Comparison of ENCODE assay signal across 8 cellular contexts in the genomic region with DNA sequence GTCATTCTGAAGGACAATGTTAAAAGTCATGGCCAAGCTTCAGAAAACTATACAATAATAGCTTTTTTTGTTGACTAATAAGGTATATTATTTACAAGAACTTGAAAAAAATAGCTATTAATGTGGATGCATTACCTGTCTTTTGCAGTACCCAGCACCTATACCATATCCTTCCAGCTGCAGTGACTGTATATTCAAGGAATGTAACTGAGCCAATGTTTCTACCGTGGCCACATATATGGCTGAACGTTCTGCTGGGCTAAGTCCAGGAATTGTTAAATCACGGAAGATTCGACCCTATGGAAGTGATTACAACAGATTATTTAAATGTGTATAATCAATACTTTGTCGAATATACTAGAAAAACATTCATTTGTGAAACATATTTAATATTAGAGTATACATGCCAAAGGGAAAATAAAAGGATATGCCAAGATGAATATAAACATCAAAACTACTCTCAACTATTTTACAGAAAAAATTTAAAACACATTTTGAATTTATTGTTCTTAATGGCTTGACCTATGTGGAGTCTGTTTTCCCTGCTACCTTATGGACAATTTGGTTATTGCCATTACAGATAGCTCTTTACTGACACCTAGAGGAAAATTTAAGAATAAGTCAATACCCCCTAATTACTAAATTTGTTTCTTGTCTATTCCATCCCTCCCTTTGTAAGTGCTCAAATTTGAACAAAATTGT. TPM values are rescaled to one million over a fixed set of nuclear protein-coding genes. Genes with fewer than 3 reads are reported as not detected.
A peak's percentile ranks its signal among the peaks of the same experiment; 100 is the strongest.
DNase-seq lines count a peak whose midpoint lies in the region; ATAC-seq, FAIRE-seq and TF ChIP-seq lines count a peak whose summit lies in the region.

No MANE protein-coding gene starts in this region.

- peak; percentile 85 for ATAC-seq in GM12878
- no peak for ATAC-seq in HG02571 (IDR thresholded peaks at IDR 0.05; ENCODE audit: unreplicated experiment)

- peak; percentile 59 for TF ChIP-seq CTCF in BJ (IDR thresholded peaks at IDR 0.05; ENCODE audit: insufficient read depth, low read depth, low read length)
- TF ChIP-seq CTCF in GM12878 (IDR thresholded peaks at IDR 0.05 in 2 of 3, conservative IDR thresholded peaks at IDR 0.05 in 1 of 3; ENCODE audit: control insufficient read depth in 2 of 3, extremely low read depth in 1 of 3, insufficient read depth in 1 of 3, low read depth in 3 of 3, low read length in 3 of 3) = peak; percentile 53 to 64 (median 55); a peak in 5 of 6 replicates
- TF ChIP-seq CTCF in transverse colon (IDR thresholded peaks at IDR 0.05) = peak; percentile 74 to 89 (median 77)

- H3K4me2 ChIP-seq in GM23248 (ENCODE audit: unreplicated experiment) = no peak overlapping the region
- H3K4me2 ChIP-seq in GM12878 (ENCODE audit: control insufficient read depth, insufficient read depth) = no peak overlapping the region

- H4K20me1 ChIP-seq in GM23248 (ENCODE audit: insufficient read depth) (no peaks in the 10 kb centered on the region), GM12878 (ENCODE audit: control insufficient read depth, insufficient read depth) (no peaks in the 10 kb centered on the region)

- H3K36me3 ChIP-seq in BJ (ENCODE audit: control insufficient read depth, insufficient read depth, low read length) (no peaks in the 10 kb centered on the region), GM23248 (ENCODE audit: low read depth) (peaks cover 8% of the 10 kb centered on the region; the same call in 1 of the 2 replicates), GM12878 (ENCODE audit: control insufficient read depth in 2 of 2, insufficient read depth in 2 of 2, low read length in 1 of 2) (no peaks in the 10 kb centered on the region; a peak in 2 of 4 replicates), transverse colon (peaks cover 0 to 9% (median 4%) of the 10 kb centered on the region in 4 donors)

- H3K4me3 Mint-ChIP-seq in immature natural killer cell = no peak overlapping the region

- peak; percentile 92 for FAIRE-seq in GM12878 (lab: Jason Lieb, UNC)

- BruUV-seq in GM12878 (replicated peaks; lab: Mats Ljungman, UMichigan) = no TSS peak

- POLR2A ChIA-PET in BJ (lab: Charles Lee) (interaction anchor here (0.7 kb wide), 1 partner anchor 11 kb away, joined by 3 read pairs; no protein-coding TSS in a partner anchor), GM12878 (lab: Charles Lee) (interaction anchor here (0.6 to 1.7 kb wide), 2 partner anchors 15 to 106 kb away, joined by 3 to 4 read pairs; no protein-coding TSS in a partner anchor)

- SMC1A ChIA-PET in GM12878 (lab: Charles Lee; ENCODE audit: uncharacterized antibody, unreplicated experiment) = interaction anchor here (1.3 to 9.1 kb wide), 11 partner anchors 11 to 136 kb away, joined by 3 to 100 read pairs (median 5); partner anchors contain the start of gene ACKR4

- no peak for DNase-seq in BJ (ENCODE audit: low read depth)
- peak; percentile 76 for DNase-seq in GM23248
- peak; percentile 4 for DNase-seq in NCI-H345 treated with DMSO at 0.1 percent for 48 hours (lab: John Stamatoyannopoulos, UW; ENCODE audit: unreplicated experiment)
- DNase-seq in GM12878 (ENCODE audit: low read depth, low spot score) = no peak
- peak; percentile 12 to 35 (median 32) for DNase-seq in immature natural killer cell
- no peak for DNase-seq in transverse colon
- DNase-seq in nucleus accumbens (lab: John Stamatoyannopoulos, UW) = no peak

- H3K79me2 ChIP-seq in GM23248 (ENCODE audit: insufficient read depth) (peaks cover 9% of the 10 kb centered on the region; the same call in 1 of the 2 replicates), GM12878 (ENCODE audit: control insufficient read depth, insufficient read depth, low read length) (no peaks in the 10 kb centered on the region)

- TF ChIP-seq EP300 in GM12878 (IDR thresholded peaks at IDR 0.05; ENCODE audit: borderline replicate concordance in 1 of 2, control insufficient read depth in 1 of 2, low read depth in 2 of 2, low read length in 2 of 2) = no peak
- no peak for TF ChIP-seq EP300 in transverse colon (IDR thresholded peaks at IDR 0.05; ENCODE audit: low read depth)

- no peak overlapping the region for H3K9ac ChIP-seq in GM23248
- H3K9ac ChIP-seq in GM12878 (ENCODE audit: control insufficient read depth, insufficient read depth, low read length) = no peak overlapping the region

- H3K27me3 ChIP-seq in BJ (ENCODE audit: control insufficient read depth, insufficient read depth, low read length) (no peaks in the 10 kb centered on the region), GM23248 (replicated peaks; ENCODE audit: insufficient read depth) (no peaks in the 10 kb centered on the region), GM12878 (replicated peaks in 1 of 2; ENCODE audit: control insufficient read depth in 2 of 2, insufficient read depth in 2 of 2, low read length in 1 of 2) (no peaks in the 10 kb centered on the region), transverse colon (no peaks in the 10 kb centered on the region)

- no peaks in the 10 kb centered on the region for H3K9me3 Mint-ChIP-seq in immature natural killer cell

- peaks cover 5% of the 10 kb centered on the region for H3F3A ChIP-seq in GM23248 (ENCODE audit: insufficient read depth)

- RAD21 ChIA-PET in GM12878 (lab: Charles Lee; ENCODE audit: unreplicated experiment) = interaction anchor here (0.7 to 3.9 kb wide), 8 partner anchors 16 to 112 kb away, joined by 3 to 53 read pairs (median 5); partner anchors contain the start of gene ACAD11

- TF ChIP-seq POLR2A in GM12878 (IDR thresholded peaks at IDR 0.05; ENCODE audit: low read depth, low read length) (no peak), transverse colon (IDR thresholded peaks at IDR 0.05) (no peak)

- peaks cover 0 to 1% (median 0%) of the 10 kb centered on the region in 3 donors for H3K27me3 Mint-ChIP-seq in immature natural killer cell (ENCODE audit: low read depth in 3 of 3)

- H3K9me2 ChIP-seq in GM23248 (ENCODE audit: insufficient read depth) = no peaks in the 10 kb centered on the region

- CTCF ChIA-PET in BJ (lab: Yijun Ruan, JAX) (interaction anchor here (0.6 to 6.7 kb wide), 12 partner anchors 10 to 291 kb away, joined by 3 to 137 read pairs (median 4); partner anchors contain the start of gene ACAD11), GM12878 (lab: Yijun Ruan, JAX) (interaction anchor here (0.7 to 6.0 kb wide), 37 partner anchors 9 to 294 kb away, joined by 3 to 203 read pairs (median 5); partner anchors contain the start of genes ACAD11, ACKR4 and UBA5)

- H3K4me1 Mint-ChIP-seq in immature natural killer cell = peaks cover 0 to 2% of the 10 kb centered on the region in 2 donors

- intact Hi-C loops in GM12878 (cut with micrococcal nuclease; ENCODE audit: unreplicated experiment) = loop anchor here (1.0 kb wide), 2 partner anchors 106 to 290 kb away; no protein-coding TSS in a partner anchor
- intact Hi-C loops in transverse colon (cut with DNase I; ENCODE audit: low total_unique reads) = loop anchor here (5.0 kb wide), 1 partner anchor 105 kb away; no protein-coding TSS in a partner anchor

- H3K4me1 ChIP-seq in GM23248 (ENCODE audit: insufficient read depth) = peaks cover 27% of the 10 kb centered on the region
- H3K4me1 ChIP-seq in GM12878 (ENCODE audit: control insufficient read depth, insufficient read depth, low read length) = no peaks in the 10 kb centered on the region
- H3K4me1 ChIP-seq in transverse colon = no peaks in the 10 kb centered on the region

- H3K27ac Mint-ChIP-seq in immature natural killer cell = no peak overlapping the region

- in situ Hi-C loops in GM23248 (cut with MboI) = no loop called here
- in situ Hi-C loops in GM12878 (cut with MboI) = loop anchor here (10.0 kb wide), 1 partner anchor 97 kb away; no protein-coding TSS in a partner anchor
- in situ Hi-C loops in transverse colon (cut with MboI; ENCODE audit: low pct_ligation_motif_present in 1 of 4, low pct_unique_long_range_greater_than_20kb in 1 of 4, low sequenced_read_pairs in 3 of 4) = loop anchor here (5.0 to 25.0 kb wide), 4 partner anchors 97 to 280 kb away; no protein-coding TSS in a partner anchor

- H3K4me3 ChIP-seq in BJ (ENCODE audit: low read depth, low read length) (no peak overlapping the region), GM23248 (no peak overlapping the region), GM12878 (no peak overlapping the region), transverse colon (no peak overlapping the region)

- WGBS in GM23248 (ENCODE audit: low coverage in 1 of 2, low lambda C conversion rate in 2 of 2, missing lambda C conversion rate in 2 of 2), 2 experiments = 45 to 49% methylated on average over 5 of the region's 5 CpGs
- WGBS in GM12878 (ENCODE audit: insufficient coverage, insufficient replicate concordance, low lambda C conversion rate, missing lambda C conversion rate) = 67% methylated on average over 5 of the region's 5 CpGs
- 67% methylated on average over 5 of the region's 5 CpGs for WGBS in transverse colon (ENCODE audit: low coverage in 1 of 2), 2 donors

- peak; percentile 74 for TF ChIP-seq RAD21 in GM12878 (IDR thresholded peaks at IDR 0.05; ENCODE audit: insufficient read depth, low read depth, low read length)

- H3K27ac ChIP-seq in GM23248 (no peak overlapping the region), GM12878 (ENCODE audit: control insufficient read depth, insufficient read depth) (no peak overlapping the region), transverse colon (no peak overlapping the region)

- H3K9me3 ChIP-seq in GM23248 (ENCODE audit: low read depth) (no peaks in the 10 kb centered on the region), GM12878 (replicated peaks; ENCODE audit: control insufficient read depth, insufficient read depth, low read length) (no peaks in the 10 kb centered on the region), transverse colon (no peaks in the 10 kb centered on the region)

- H3K36me3 Mint-ChIP-seq in immature natural killer cell = peaks cover 14 to 27% (median 18%) of the 10 kb centered on the region in 3 donors

- H2AFZ ChIP-seq in GM23248 = no peak overlapping the region
- H2AFZ ChIP-seq in GM12878 (ENCODE audit: control insufficient read depth, low read depth, low read length) = no peak overlapping the region

RNA-seq across cellular contexts. Expression of gene ACAD11, which starts 17.6 kb away (rescaled TPM):
- polyA plus RNA-seq in BJ (2011; rRNA removed) (19.6 and 25.5 TPM in 2 replicates), GM23248 (2016; fragmentation: Nextera tagmentation; extraction: Ambion mirVana) (15.6 and 19.3 TPM in 2 replicates), GM12878 (2011; rRNA removed) (15.9 and 25.4 TPM in 2 replicates), GM12878 (2014; fragmentation: Illumina TruSeq; extraction: Trizol) (14.1 and 14.2 TPM in 2 replicates), GM12878 (2014; fragmentation: Nextera tagmentation; extraction: Ambion mirVana) (1 to 10 TPM; 2.4 to 4.7 TPM), GM12878 (2014; rRNA removed) (14.2 and 17.9 TPM in 2 replicates), GM12878 (2016; fragmentation: Nextera tagmentation; extraction: Ambion mirVana) (10 to 100 TPM; 10.1 to 10.6 TPM), immature natural killer cell (1 to 10 TPM in 2 of 3 donors, under 1 TPM in 1; 0.46 to 3.9 (median 1.8) TPM)
- polyA minus RNA-seq in BJ (2011; rRNA and poly(A)+ RNA removed) = 12.1 and 15.0 TPM in 2 replicates
- 17.3 and 17.5 TPM in 2 replicates for total RNA-seq in GM23248 (2014; rRNA removed; shearing (Covaris generic))
- total RNA-seq in GM12878 (2013; cell fraction: nucleolus; rRNA removed) = 96.7 and 96.9 TPM in 2 replicates
- total RNA-seq in GM12878 (2014; rRNA removed) (10.0 and 12.8 TPM in 2 replicates), GM12878 (2014; rRNA removed; fragmentation: Illumina TruSeq; extraction: Trizol) (11.5 and 12.4 TPM in 2 replicates), GM12878 (2021) (7.7 and 8.7 TPM in 2 replicates), transverse colon (10 to 100 TPM; 10.2 to 56.7 (median 20.9) TPM)
- 12.8 TPM for polyA plus RNA-seq in GM12878 (2011; ENCODE audit: low read depth)
- polyA plus RNA-seq in GM12878 (2011; cell fraction: cytosol; rRNA removed) = 8.1 and 8.8 TPM in 2 replicates
- 46.9 and 48.4 TPM in 2 replicates for polyA plus RNA-seq in GM12878 (2011; cell fraction: nucleus; rRNA removed)
- polyA plus RNA-seq in GM12878 (2012) = 12.1 and 16.6 TPM in 2 replicates
- 17.2 and 19.6 TPM in 2 replicates for polyA minus RNA-seq in GM12878 (2011; rRNA and poly(A)+ RNA removed)
- 4.1 and 4.4 TPM in 2 replicates for polyA minus RNA-seq in GM12878 (2011; cell fraction: cytosol; rRNA and poly(A)+ RNA removed)
- polyA minus RNA-seq in GM12878 (2011; cell fraction: nucleus; rRNA and poly(A)+ RNA removed) = 26.0 and 41.8 TPM in 2 replicates

RNA-seq across cellular contexts. Expression of gene UBA5, which starts 18.1 kb away (rescaled TPM):
- polyA plus RNA-seq in BJ (2011; rRNA removed) = 26.2 and 34.3 TPM in 2 replicates
- polyA minus RNA-seq in BJ (2011; rRNA and poly(A)+ RNA removed) = 13.6 and 17.0 TPM in 2 replicates
- total RNA-seq in GM23248 (2014; rRNA removed; shearing (Covaris generic)) = 46.3 and 61.2 TPM in 2 replicates
- polyA plus RNA-seq in GM23248 (2016; fragmentation: Nextera tagmentation; extraction: Ambion mirVana) = 48.1 and 58.3 TPM in 2 replicates
- total RNA-seq in GM12878 (2013; cell fraction: nucleolus; rRNA removed) = 127 and 139 TPM in 2 replicates
- total RNA-seq in GM12878 (2014; rRNA removed) = 51.0 and 53.8 TPM in 2 replicates
- 29.2 and 29.4 TPM in 2 replicates for total RNA-seq in GM12878 (2014; rRNA removed; fragmentation: Illumina TruSeq; extraction: Trizol)
- total RNA-seq in GM12878 (2021) = 31.9 and 33.6 TPM in 2 replicates
- 17.9 TPM for polyA plus RNA-seq in GM12878 (2011; ENCODE audit: low read depth)
- 62.1 and 91.4 TPM in 2 replicates for polyA plus RNA-seq in GM12878 (2011; rRNA removed)
- 26.5 and 31.8 TPM in 2 replicates for polyA plus RNA-seq in GM12878 (2011; cell fraction: cytosol; rRNA removed)
- 77.0 and 92.6 TPM in 2 replicates for polyA plus RNA-seq in GM12878 (2011; cell fraction: nucleus; rRNA removed)
- 33.2 and 40.2 TPM in 2 replicates for polyA plus RNA-seq in GM12878 (2012)
- polyA plus RNA-seq in GM12878 (2014; fragmentation: Illumina TruSeq; extraction: Trizol) = 33.8 and 41.1 TPM in 2 replicates
- 10 to 100 TPM; 10.2 to 16.7 TPM for polyA plus RNA-seq in GM12878 (2014; fragmentation: Nextera tagmentation; extraction: Ambion mirVana)
- polyA plus RNA-seq in GM12878 (2014; rRNA removed) = 53.6 and 55.5 TPM in 2 replicates
- 10 to 100 TPM; 54.5 to 60.0 TPM for polyA plus RNA-seq in GM12878 (2016; fragmentation: Nextera tagmentation; extraction: Ambion mirVana)
- 27.5 and 37.8 TPM in 2 replicates for polyA minus RNA-seq in GM12878 (2011; rRNA and poly(A)+ RNA removed)
- 39.3 and 43.3 TPM in 2 replicates for polyA minus RNA-seq in GM12878 (2011; cell fraction: cytosol; rRNA and poly(A)+ RNA removed)
- polyA minus RNA-seq in GM12878 (2011; cell fraction: nucleus; rRNA and poly(A)+ RNA removed) = 95.4 and 154 TPM in 2 replicates
- polyA plus RNA-seq in immature natural killer cell = 10 to 100 TPM; 32.7 to 56.3 (median 46.4) TPM
- 10 to 100 TPM; 25.7 to 45.3 (median 33.4) TPM for total RNA-seq in transverse colon

RNA-seq across cellular contexts. Expression of gene ACKR4, which starts 44.9 kb away (rescaled TPM):
- polyA plus RNA-seq in BJ (2011; rRNA removed) (26.7 and 42.8 TPM in 2 replicates), GM23248 (2016; fragmentation: Nextera tagmentation; extraction: Ambion mirVana) (13.4 and 14.8 TPM in 2 replicates), GM12878 (2011; rRNA removed) (0.06 and 0.07 TPM in 2 replicates), GM12878 (2014; fragmentation: Illumina TruSeq; extraction: Trizol) (0.21 and 0.27 TPM in 2 replicates), GM12878 (2014; fragmentation: Nextera tagmentation; extraction: Ambion mirVana) (under 1 TPM; 0.15 to 0.18 TPM), GM12878 (2014; rRNA removed) (0.22 and 0.40 TPM in 2 replicates), GM12878 (2016; fragmentation: Nextera tagmentation; extraction: Ambion mirVana) (under 1 TPM; 0.06 to 0.08 TPM), immature natural killer cell (under 1 TPM in 2 of 3 donors, not detected in 1; 0.10 to 0.12 TPM)
- 7.4 and 8.3 TPM in 2 replicates for polyA minus RNA-seq in BJ (2011; rRNA and poly(A)+ RNA removed)
- 25.0 and 25.2 TPM in 2 replicates for total RNA-seq in GM23248 (2014; rRNA removed; shearing (Covaris generic))
- total RNA-seq in GM12878 (2013; cell fraction: nucleolus; rRNA removed) = 0.24 and 0.58 TPM in 2 replicates
- total RNA-seq in GM12878 (2014; rRNA removed) (0.06 and 0.16 TPM in 2 replicates), GM12878 (2014; rRNA removed; fragmentation: Illumina TruSeq; extraction: Trizol) (0.18 and 0.27 TPM in 2 replicates), GM12878 (2021) (0.10 TPM in 1 of 2 replicates, not detected in the other), transverse colon (1 to 10 TPM in 1 of 4 donors, under 1 TPM in 1, not detected in 2; 0.95 to 1.4 TPM)
- 0.68 TPM for polyA plus RNA-seq in GM12878 (2011; ENCODE audit: low read depth)
- polyA plus RNA-seq in GM12878 (2011; cell fraction: cytosol; rRNA removed) = not detected in 2 replicates
- polyA plus RNA-seq in GM12878 (2011; cell fraction: nucleus; rRNA removed) = 0.25 TPM in 2 replicates
- polyA plus RNA-seq in GM12878 (2012) = 0.28 and 0.46 TPM in 2 replicates
- not detected in 2 replicates for polyA minus RNA-seq in GM12878 (2011; rRNA and poly(A)+ RNA removed)
- polyA minus RNA-seq in GM12878 (2011; cell fraction: cytosol; rRNA and poly(A)+ RNA removed) = not detected in 2 replicates
- not detected in 2 replicates for polyA minus RNA-seq in GM12878 (2011; cell fraction: nucleus; rRNA and poly(A)+ RNA removed)

Comparison
In these comparisons a context has a peak if more than half of its experiments do, and no peak if none do; other contexts are left out.
1. DNase-seq: peak in GM23248 (single experiment), NCI-H345 treated with DMSO at 0.1 percent for 48 hours (single experiment) and immature natural killer cell (3 of 3); none in BJ (single experiment), GM12878 (single experiment), transverse colon (single experiment) and nucleus accumbens (0 of 56).
2. Peak in every context shown above with its lines, with median percentiles within 50 percentile points of each other: CTCF ChIP-seq.